1 cellular context compared by ENCODE assay signal in genomic region chr2:166357068-166357949, GRCh38.
TF ChIP-seq lines count a peak whose summit lies in the region.

No MANE protein-coding gene starts in this region.

TF ChIP-seq in K562, 482 proteins besides CTCF, POLR2A, EP300 and RAD21 (continued from another document and continues in another):
- TF ChIP-seq NUFIP1 (IDR thresholded peaks at IDR 0.05; ENCODE audit: partially characterized antibody): peak; percentile 67
- TF ChIP-seq RNF219 (CRISPR knock-in tag; IDR thresholded peaks at IDR 0.05): no peak
- TF ChIP-seq CBFA2T3 (IDR thresholded peaks at IDR 0.05): peak; percentile 20
- TF ChIP-seq POLR2G (IDR thresholded peaks at IDR 0.05; ENCODE audit: low read depth, low read length): no peak
- peak; percentile 99 for TF ChIP-seq ZNF316 (IDR thresholded peaks at IDR 0.05)
- TF ChIP-seq ZMIZ1 (IDR thresholded peaks at IDR 0.05; ENCODE audit: low read depth in 2 of 2, low read length in 2 of 2): no peak
- TF ChIP-seq ARNT (IDR thresholded peaks at IDR 0.05): 0 out of 4 replicates have a peak, but pooled peaks of 1 of the 2 experiments have one; percentile 81
- no peak; a peak in 1 of 4 replicates for TF ChIP-seq TRIM24 (IDR thresholded peaks at IDR 0.05)
- no peak for TF ChIP-seq ZNF436 (CRISPR knock-in tag; IDR thresholded peaks at IDR 0.05)
- TF ChIP-seq ZNF280B (CRISPR knock-in tag; IDR thresholded peaks at IDR 0.05): 0 out of 2 replicates have a peak, but pooled peaks have one; percentile 21
- peak; percentile 55 for TF ChIP-seq ELF2 (CRISPR knock-in tag; IDR thresholded peaks at IDR 0.05)
- TF ChIP-seq RBM25 (IDR thresholded peaks at IDR 0.05; ENCODE audit: low read depth, low read length, severe bottlenecking): no peak
- TF ChIP-seq FOS (IDR thresholded peaks at IDR 0.05; ENCODE audit: extremely low read depth, insufficient read length): no peak
- no peak for TF ChIP-seq NR2C1 (IDR thresholded peaks at IDR 0.05)
- no peak; the same call in 1 of the 2 replicates for TF ChIP-seq NR2C1 (tag; IDR thresholded peaks at IDR 0.05)
- TF ChIP-seq ZBTB17 (CRISPR knock-in tag; IDR thresholded peaks at IDR 0.05): no peak
- TF ChIP-seq EHMT2 (IDR thresholded peaks at IDR 0.05): peak; percentile 71; the same call in 1 of the 2 replicates
- TF ChIP-seq ZNF197 (CRISPR knock-in tag; IDR thresholded peaks at IDR 0.05; ENCODE audit: low read depth): peak; percentile 78
- no peak for TF ChIP-seq ZFPM2 (CRISPR knock-in tag; IDR thresholded peaks at IDR 0.05)
- TF ChIP-seq DPF2 (IDR thresholded peaks at IDR 0.05): peak; percentile 81
- TF ChIP-seq SAFB (IDR thresholded peaks at IDR 0.05; ENCODE audit: borderline replicate concordance, low read depth, low read length): no peak
- TF ChIP-seq E2F3 (CRISPR knock-in tag; IDR thresholded peaks at IDR 0.05): no peak
- peak; percentile 7 for TF ChIP-seq DACH1 (IDR thresholded peaks at IDR 0.05; ENCODE audit: partially characterized antibody)
- no peak; a peak in 1 of 4 replicates for TF ChIP-seq MNT (conservative IDR thresholded peaks at IDR 0.05)
- TF ChIP-seq L3MBTL2 (IDR thresholded peaks at IDR 0.05): peak; percentile 55
- peak; percentile 73 for TF ChIP-seq ZNF766 (CRISPR knock-in tag; conservative IDR thresholded peaks at IDR 0.05)
- peak; percentile 84 for TF ChIP-seq MXI1 (IDR thresholded peaks at IDR 0.05; ENCODE audit: low read depth, low read length)
- TF ChIP-seq SMARCE1 (IDR thresholded peaks at IDR 0.05): peak; percentile 61; the same call in 1 of the 2 replicates
- peak in 1 of 2 experiments; percentile 14; a peak in 1 of 4 replicates for TF ChIP-seq NRF1 (conservative IDR thresholded peaks at IDR 0.05 in 1 of 2, IDR thresholded peaks at IDR 0.05 in 1 of 2)
- TF ChIP-seq CBFA2T2 (conservative IDR thresholded peaks at IDR 0.05): no peak
- TF ChIP-seq ZBTB2 (IDR thresholded peaks at IDR 0.05): no peak
- no peak for TF ChIP-seq MEF2A (IDR thresholded peaks at IDR 0.05; ENCODE audit: control insufficient read depth, low read depth, low read length)
- peak; percentile 76 for TF ChIP-seq SMAD3 (CRISPR knock-in tag; conservative IDR thresholded peaks at IDR 0.05)
- no peak for TF ChIP-seq NFIC (IDR thresholded peaks at IDR 0.05)
- peak in 1 of 2 experiments; percentile 37; a peak in 1 of 4 replicates for TF ChIP-seq RCOR1 (IDR thresholded peaks at IDR 0.05; ENCODE audit: borderline replicate concordance in 1 of 2, low read depth in 2 of 2, low read length in 2 of 2)
- TF ChIP-seq SFPQ (IDR thresholded peaks at IDR 0.05; ENCODE audit: low read depth, low read length): no peak
- 0 out of 2 replicates have a peak, but pooled peaks have one; percentile 14 for TF ChIP-seq ZBTB12 (CRISPR knock-in tag; IDR thresholded peaks at IDR 0.05)
- peak; percentile 86 for TF ChIP-seq ZNF592 (IDR thresholded peaks at IDR 0.05)
- TF ChIP-seq DMBX1 (CRISPR knock-in tag; IDR thresholded peaks at IDR 0.05; ENCODE audit: borderline replicate concordance): no peak
- no peak for TF ChIP-seq SMC3 (conservative IDR thresholded peaks at IDR 0.05; ENCODE audit: insufficient read depth, low read depth, low read length)
- TF ChIP-seq HDGF (IDR thresholded peaks at IDR 0.05): no peak
- no peak for TF ChIP-seq ZBTB49 (CRISPR knock-in tag; IDR thresholded peaks at IDR 0.05; ENCODE audit: borderline replicate concordance)
- TF ChIP-seq CREBBP (IDR thresholded peaks at IDR 0.05; ENCODE audit: low read depth, low read length): no peak
- TF ChIP-seq ZNF140 (CRISPR knock-in tag; IDR thresholded peaks at IDR 0.05): no peak
